Comparison of ENCODE assay signal across 19 cellular contexts in the genomic region with DNA sequence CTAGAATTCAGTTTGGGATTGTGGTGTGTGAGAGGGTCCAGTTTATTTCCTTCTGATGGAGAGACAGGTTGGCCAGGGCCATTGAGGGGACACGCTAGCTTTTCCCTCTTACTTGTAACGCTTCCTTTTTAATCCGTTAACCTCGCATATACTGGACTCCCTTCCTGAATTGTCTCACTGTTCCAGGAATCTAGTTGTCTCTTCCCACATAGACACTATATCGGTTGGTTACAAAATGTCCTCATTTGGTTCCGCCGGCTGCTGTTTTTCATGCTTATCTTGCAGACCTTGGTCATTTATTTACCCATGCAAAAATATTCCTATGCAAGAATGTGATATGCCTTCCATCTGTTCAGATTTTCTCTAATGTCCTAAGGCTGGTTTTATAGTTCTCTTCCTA. TPM values are rescaled to one million over a fixed set of nuclear protein-coding genes. Genes with fewer than 3 reads are reported as not detected.
DNase-seq lines count a peak whose midpoint lies in the region; ATAC-seq, FAIRE-seq and TF ChIP-seq lines count a peak whose summit lies in the region.
"Had no signal": no experiment of that assay in that cellular context is flagged by ENCODE, and none has a peak within 500 bp of the region (broad histone marks: within the 10 kb centered on the region; RNA-seq: fewer than 3 reads in every experiment).

No MANE protein-coding gene starts in this region.

- H3K9me3 ChIP-seq in pancreas (no peaks in the 10 kb centered on the region), OCI-LY7 (ENCODE audit: low read length) (no peaks in the 10 kb centered on the region)
- H3K9me3 ChIP-seq: breast epithelium, transverse colon had no signal

- no peak overlapping the region for H3K4me2 ChIP-seq in OCI-LY7 (ENCODE audit: low read length)

- H2AFZ ChIP-seq in ACC112 (ENCODE audit: low read length, unreplicated experiment) = no peak overlapping the region
- no peak overlapping the region for H2AFZ ChIP-seq in OCI-LY7 (ENCODE audit: low read length)

- H3K4me1 ChIP-seq in ACC112 (ENCODE audit: control insufficient read depth, insufficient read depth, low read length, unreplicated experiment) (no peaks in the 10 kb centered on the region), pancreas (peaks cover 0 to 13% (median 4%) of the 10 kb centered on the region in 3 donors), OCI-LY7 (ENCODE audit: insufficient read depth, low read length, poor library complexity, severe bottlenecking) (no peaks in the 10 kb centered on the region)
- H3K4me1 ChIP-seq: breast epithelium had no signal

- BruUV-seq in OCI-LY7 (replicated peaks; lab: Mats Ljungman, UMichigan) = no TSS peak

- H3K79me2 ChIP-seq in ACC112 (ENCODE audit: control insufficient read depth, insufficient read depth, low read length, unreplicated experiment) (no peaks in the 10 kb centered on the region), OCI-LY7 (ENCODE audit: insufficient read depth, low read depth, low read length) (no peaks in the 10 kb centered on the region)

- H3K9me2 ChIP-seq in OCI-LY7 (ENCODE audit: insufficient read depth, low read length) = no peaks in the 10 kb centered on the region

- H3K36me3 ChIP-seq in ACC112 (ENCODE audit: insufficient read depth, low read length) (no peaks in the 10 kb centered on the region), pancreas (no peaks in the 10 kb centered on the region), OCI-LY7 (ENCODE audit: insufficient read depth, low read length) (no peaks in the 10 kb centered on the region)
- H3K36me3 ChIP-seq: breast epithelium, transverse colon had no signal

- intact Hi-C loops in pancreas (cut with DNase I) (no loop called here), OCI-LY7 (cut with micrococcal nuclease; ENCODE audit: unreplicated experiment) (no loop called here)

- H3K4me3 ChIP-seq in ACC112 (ENCODE audit: low read depth, low read length) (peak overlapping the region; percentile 58; the same call in 1 of the 2 replicates), fibroblast of pulmonary artery (replicated peaks; ENCODE audit: low read depth, low read length) (peak overlapping the region; percentile 14), pancreas (peak overlapping the region in 2 of 4 donors; percentile 22 to 47), OCI-LY7 (ENCODE audit: low read depth, low read length, poor library complexity, severe bottlenecking) (no peak overlapping the region)

- DNase-seq in NCI-H526 treated with DMSO at 0.1 percent for 48 hours (lab: John Stamatoyannopoulos, UW) = peak; percentile 94
- DNase-seq in fibroblast of pulmonary artery (ENCODE audit: low read depth) = no peak
- peak in 3 of 6 donors; percentile 21 to 34 (median 27) for DNase-seq in pancreas
- no peak for DNase-seq in UCSD-AML1 (lab: John Stamatoyannopoulos, UW; ENCODE audit: unreplicated experiment)
- DNase-seq in urothelium cell line (ENCODE audit: low spot score) = no peak
- DNase-seq in OCI-LY7 (ENCODE audit: low spot score) = no peak
- DNase-seq: DMS79, GOT3, kidney glomerular epithelial cell, NCI-H1417 treated with DMSO at 0.1 percent for 48 hours, NCI-H524 treated with DMSO at 0.1 percent for 48 hours had no signal

- no peak for TF ChIP-seq CTCF in fibroblast of pulmonary artery (IDR thresholded peaks at IDR 0.05; ENCODE audit: low read length, missing control alignments)
- TF ChIP-seq CTCF in pancreas (IDR thresholded peaks at IDR 0.05) = no peak
- TF ChIP-seq CTCF in OCI-LY7 (conservative IDR thresholded peaks at IDR 0.05; ENCODE audit: low read length) = no peak

- CTCF ChIA-PET in OCI-LY7 (lab: Charles Lee; ENCODE audit: unreplicated experiment) = no interaction called here

- FAIRE-seq in pancreas (lab: Jason Lieb, UNC) (no peak), urothelium cell line (lab: Jason Lieb, UNC) (no peak)
- FAIRE-seq: frontal cortex, GM12892 had no signal

- H3K27ac ChIP-seq in ACC112 (ENCODE audit: low read depth, low read length) (no peak overlapping the region), pancreas (peak overlapping the region; percentile 40 to 85 (median 82)), OCI-LY7 (ENCODE audit: low read depth, low read length, poor library complexity, severe bottlenecking) (no peak overlapping the region)
- H3K27ac ChIP-seq: breast epithelium, transverse colon had no signal

- WGBS in pancreas, 2 donors = 8 to 12% methylated on average over 7 of the region's 7 CpGs

- ATAC-seq in pancreas (peak; percentile 68 to 81 (median 73)), GM18907 (IDR thresholded peaks at IDR 0.05; ENCODE audit: unreplicated experiment) (no peak)

- POLR2A ChIA-PET in OCI-LY7 (lab: Charles Lee) = no interaction called here

- no peaks in the 10 kb centered on the region for H4K20me1 ChIP-seq in OCI-LY7 (ENCODE audit: insufficient read depth, low read length)

- peaks cover 8% of the 10 kb centered on the region; the same call in 1 of the 2 replicates for H3K27me3 ChIP-seq in ACC112 (ENCODE audit: insufficient read depth, low read length)
- no peaks in the 10 kb centered on the region for H3K27me3 ChIP-seq in pancreas
- H3K27me3 ChIP-seq: breast epithelium had no signal

RNA-seq across cellular contexts. Expression of a gene that starts 35.1 kb away (rescaled TPM):
- 10 to 100 TPM in 5 of 6 donors, 1 to 10 TPM in 1; 8.6 to 30.4 (median 13.5) TPM for total RNA-seq in pancreas
- 10 to 100 TPM; 32.4 to 73.5 TPM for polyA plus RNA-seq in pancreas
- not detected in 2 replicates for total RNA-seq in OCI-LY7 (2014; rRNA removed; shearing (Covaris generic))
- not detected in 2 replicates for total RNA-seq in OCI-LY7 (2022)
- total RNA-seq: frontal cortex, IMR-90 had no signal
- polyA plus RNA-seq: CD4-positive, alpha-beta memory T cell; IMR-90 had no signal

Comparison
In these comparisons a context has a peak if more than half of its experiments do, and no peak if none do; other contexts are left out.
1. H3K27ac ChIP-seq: peak in pancreas (4 of 4); none in ACC112 (single experiment) and OCI-LY7 (single experiment).
2. RNA of a gene that starts 35.1 kb away (total RNA-seq): 8.6 to 30.4 TPM in pancreas; not detected in OCI-LY7; every median in the first group is over 4 times any median in the second.